1 cellular context compared by ENCODE assay signal in the genomic region with DNA sequence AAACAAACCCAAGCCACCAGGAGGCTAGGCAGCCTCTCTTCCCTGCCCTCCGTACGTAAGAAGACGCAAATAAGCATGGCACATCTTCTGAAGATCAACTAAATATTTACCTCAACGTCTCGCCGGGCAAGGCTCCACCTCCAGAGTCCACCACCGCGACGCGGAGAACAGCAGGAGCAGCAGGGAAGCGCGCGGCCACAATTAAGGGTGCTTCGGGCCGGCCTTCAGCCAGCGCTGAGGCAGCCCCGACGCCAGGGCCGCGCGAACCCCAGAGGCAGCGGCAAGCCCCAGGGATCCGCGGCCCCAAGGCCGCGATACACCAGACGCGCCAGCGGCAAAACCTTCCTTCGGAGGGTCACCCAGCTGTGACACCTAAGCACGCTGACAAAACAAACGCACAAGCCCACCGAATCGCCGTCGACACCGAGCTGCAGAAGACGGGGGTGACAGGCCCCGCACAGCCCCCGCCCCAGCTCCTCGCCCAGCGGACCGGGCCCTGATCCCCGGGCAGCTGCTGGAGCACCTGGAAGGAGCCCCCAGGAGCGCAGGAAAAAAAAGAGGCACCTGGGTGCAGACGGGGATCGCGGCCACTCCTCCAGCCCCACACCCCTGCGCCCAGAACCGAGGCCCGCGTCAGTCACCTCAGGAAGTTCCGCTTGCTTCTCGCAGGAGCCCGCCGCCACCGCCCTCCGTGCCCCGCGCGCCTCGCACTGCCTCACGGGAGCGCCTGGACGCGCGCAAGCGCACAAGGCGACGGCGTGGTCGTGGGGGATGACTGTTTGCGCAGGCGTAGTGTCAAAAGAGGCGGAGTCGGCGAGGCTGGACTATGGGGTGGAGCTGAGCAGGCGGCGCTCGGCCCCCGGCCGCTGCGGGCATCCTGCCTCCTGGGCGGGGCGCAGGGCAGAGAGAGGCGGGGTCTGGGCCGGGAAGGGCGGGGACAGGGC.
TF ChIP-seq lines count a peak whose summit lies in the region.

A gene with protein sequence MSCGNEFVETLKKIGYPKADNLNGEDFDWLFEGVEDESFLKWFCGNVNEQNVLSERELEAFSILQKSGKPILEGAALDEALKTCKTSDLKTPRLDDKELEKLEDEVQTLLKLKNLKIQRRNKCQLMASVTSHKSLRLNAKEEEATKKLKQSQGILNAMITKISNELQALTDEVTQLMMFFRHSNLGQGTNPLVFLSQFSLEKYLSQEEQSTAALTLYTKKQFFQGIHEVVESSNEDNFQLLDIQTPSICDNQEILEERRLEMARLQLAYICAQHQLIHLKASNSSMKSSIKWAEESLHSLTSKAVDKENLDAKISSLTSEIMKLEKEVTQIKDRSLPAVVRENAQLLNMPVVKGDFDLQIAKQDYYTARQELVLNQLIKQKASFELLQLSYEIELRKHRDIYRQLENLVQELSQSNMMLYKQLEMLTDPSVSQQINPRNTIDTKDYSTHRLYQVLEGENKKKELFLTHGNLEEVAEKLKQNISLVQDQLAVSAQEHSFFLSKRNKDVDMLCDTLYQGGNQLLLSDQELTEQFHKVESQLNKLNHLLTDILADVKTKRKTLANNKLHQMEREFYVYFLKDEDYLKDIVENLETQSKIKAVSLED (minus strand): TSS at position 712 of the 944 bp plus-strand sequence. CDS start 1,175 bp downstream, outside the sequence.
TSS of gene POLN (minus strand) at position 712 of the 944 bp plus-strand sequence. CDS start 12,890 bp downstream, outside the sequence.

TF ChIP-seq in HepG2, 621 proteins besides CTCF, POLR2A, EP300 and RAD21 (continued from another document and continues in another):
- TF ChIP-seq ZNF317 (CRISPR knock-in tag; IDR thresholded peaks at IDR 0.05) (peak; percentile 49), NONO (IDR thresholded peaks at IDR 0.05) (no peak), NONO (CRISPR knock-in tag; conservative IDR thresholded peaks at IDR 0.05) (peak; percentile 56; the same call in 1 of the 2 replicates), ZNF12 (CRISPR knock-in tag; IDR thresholded peaks at IDR 0.05) (no peak), FOXA1 (IDR thresholded peaks at IDR 0.05) (no peak), FOXA1 (CRISPR knock-in tag; IDR thresholded peaks at IDR 0.05) (no peak), GABPA (IDR thresholded peaks at IDR 0.05; ENCODE audit: low read depth, low read length) (no peak), GABPA (CRISPR knock-in tag; IDR thresholded peaks at IDR 0.05; ENCODE audit: low read depth) (no peak), KMT2A (CRISPR knock-in tag; IDR thresholded peaks at IDR 0.05) (peak; percentile 86), DMAP1 (CRISPR knock-in tag; IDR thresholded peaks at IDR 0.05) (peak; percentile 53; the same call in 1 of the 2 replicates), NFE2L1 (CRISPR knock-in tag; IDR thresholded peaks at IDR 0.05; ENCODE audit: borderline replicate concordance) (no peak), MATR3 (CRISPR knock-in tag; IDR thresholded peaks at IDR 0.05) (no peak), ZNF446 (CRISPR knock-in tag; IDR thresholded peaks at IDR 0.05) (no peak), KMT2B (CRISPR knock-in tag; IDR thresholded peaks at IDR 0.05) (peak; percentile 90), TP53 (CRISPR knock-in tag; conservative IDR thresholded peaks at IDR 0.05) (no peak), ZNF709 (CRISPR knock-in tag; IDR thresholded peaks at IDR 0.05) (no peak; the same call in 1 of the 2 replicates), GRHL1 (CRISPR knock-in tag; conservative IDR thresholded peaks at IDR 0.05) (no peak), SYNCRIP (IDR thresholded peaks at IDR 0.05; ENCODE audit: insufficient read depth, low read depth, low read length) (no peak), ARNT (IDR thresholded peaks at IDR 0.05) (no peak), RFX3 (CRISPR knock-in tag; IDR thresholded peaks at IDR 0.05) (no peak), ZNF3 (CRISPR knock-in tag; IDR thresholded peaks at IDR 0.05) (no peak), FIP1L1 (IDR thresholded peaks at IDR 0.05; ENCODE audit: borderline replicate concordance, insufficient read depth, low read depth, low read length) (no peak), MEF2D (CRISPR knock-in tag; IDR thresholded peaks at IDR 0.05) (no peak; the same call in 1 of the 2 replicates), ZNF770 (CRISPR knock-in tag; IDR thresholded peaks at IDR 0.05) (peak; percentile 31; the same call in 1 of the 2 replicates), ZNF841 (CRISPR knock-in tag; IDR thresholded peaks at IDR 0.05; ENCODE audit: borderline replicate concordance) (no peak), ZNF33B (CRISPR knock-in tag; IDR thresholded peaks at IDR 0.05) (no peak), TBL1XR1 (IDR thresholded peaks at IDR 0.05; ENCODE audit: borderline replicate concordance, low read length, partially characterized antibody) (no peak), SP1 (IDR thresholded peaks at IDR 0.05) (no peak), SP1 (CRISPR knock-in tag; IDR thresholded peaks at IDR 0.05) (peak; percentile 37), ZNF670 (CRISPR knock-in tag; IDR thresholded peaks at IDR 0.05; ENCODE audit: borderline replicate concordance) (no peak), ZNF225 (CRISPR knock-in tag; IDR thresholded peaks at IDR 0.05) (peak; percentile 79; the same call in 1 of the 2 replicates), DR1 (CRISPR knock-in tag; IDR thresholded peaks at IDR 0.05) (peak; percentile 78), PAX8 (CRISPR knock-in tag; IDR thresholded peaks at IDR 0.05; ENCODE audit: borderline replicate concordance) (peak; percentile 39; the same call in 1 of the 2 replicates), ZNF143 (CRISPR knock-in tag; IDR thresholded peaks at IDR 0.05) (peak; percentile 90), FOXK1 (CRISPR knock-in tag; IDR thresholded peaks at IDR 0.05; ENCODE audit: borderline replicate concordance, low read depth) (peak; percentile 67; the same call in 1 of the 2 replicates), ONECUT2 (CRISPR knock-in tag; IDR thresholded peaks at IDR 0.05) (no peak), SMARCC2 (IDR thresholded peaks at IDR 0.05) (no peak), NFIC (IDR thresholded peaks at IDR 0.05; ENCODE audit: low read length) (no peak), ZBTB43 (CRISPR knock-in tag; conservative IDR thresholded peaks at IDR 0.05) (no peak), ZNF430 (CRISPR knock-in tag; IDR thresholded peaks at IDR 0.05) (peak; percentile 56; the same call in 1 of the 2 replicates), HOXD1 (CRISPR knock-in tag; IDR thresholded peaks at IDR 0.05) (no peak), ZNF713 (CRISPR knock-in tag; IDR thresholded peaks at IDR 0.05) (no peak), KDM6A (CRISPR knock-in tag; IDR thresholded peaks at IDR 0.05; ENCODE audit: low read depth) (no peak), DNMT3B (CRISPR knock-in tag; conservative IDR thresholded peaks at IDR 0.05) (no peak; the same call in 1 of the 2 replicates), MAF1 (CRISPR knock-in tag; IDR thresholded peaks at IDR 0.05; ENCODE audit: borderline replicate concordance) (no peak), GPBP1L1 (CRISPR knock-in tag; IDR thresholded peaks at IDR 0.05) (no peak), SATB2 (CRISPR knock-in tag; IDR thresholded peaks at IDR 0.05) (no peak), RFXAP (CRISPR knock-in tag; IDR thresholded peaks at IDR 0.05; ENCODE audit: borderline replicate concordance) (peak; percentile 52; the same call in 1 of the 2 replicates)
- TF ChIP-seq, protein P1, sequence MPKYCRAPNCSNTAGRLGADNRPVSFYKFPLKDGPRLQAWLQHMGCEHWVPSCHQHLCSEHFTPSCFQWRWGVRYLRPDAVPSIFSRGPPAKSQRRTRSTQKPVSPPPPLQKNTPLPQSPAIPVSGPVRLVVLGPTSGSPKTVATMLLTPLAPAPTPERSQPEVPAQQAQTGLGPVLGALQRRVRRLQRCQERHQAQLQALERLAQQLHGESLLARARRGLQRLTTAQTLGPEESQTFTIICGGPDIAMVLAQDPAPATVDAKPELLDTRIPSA (CRISPR knock-in tag; IDR thresholded peaks at IDR 0.05; ENCODE audit: borderline replicate concordance), result no peak
- TF ChIP-seq, protein P2, sequence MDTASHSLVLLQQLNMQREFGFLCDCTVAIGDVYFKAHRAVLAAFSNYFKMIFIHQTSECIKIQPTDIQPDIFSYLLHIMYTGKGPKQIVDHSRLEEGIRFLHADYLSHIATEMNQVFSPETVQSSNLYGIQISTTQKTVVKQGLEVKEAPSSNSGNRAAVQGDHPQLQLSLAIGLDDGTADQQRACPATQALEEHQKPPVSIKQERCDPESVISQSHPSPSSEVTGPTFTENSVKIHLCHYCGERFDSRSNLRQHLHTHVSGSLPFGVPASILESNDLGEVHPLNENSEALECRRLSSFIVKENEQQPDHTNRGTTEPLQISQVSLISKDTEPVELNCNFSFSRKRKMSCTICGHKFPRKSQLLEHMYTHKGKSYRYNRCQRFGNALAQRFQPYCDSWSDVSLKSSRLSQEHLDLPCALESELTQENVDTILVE (CRISPR knock-in tag; IDR thresholded peaks at IDR 0.05), result peak; percentile 75; the same call in 1 of the 2 replicates
- TF ChIP-seq, protein P3, sequence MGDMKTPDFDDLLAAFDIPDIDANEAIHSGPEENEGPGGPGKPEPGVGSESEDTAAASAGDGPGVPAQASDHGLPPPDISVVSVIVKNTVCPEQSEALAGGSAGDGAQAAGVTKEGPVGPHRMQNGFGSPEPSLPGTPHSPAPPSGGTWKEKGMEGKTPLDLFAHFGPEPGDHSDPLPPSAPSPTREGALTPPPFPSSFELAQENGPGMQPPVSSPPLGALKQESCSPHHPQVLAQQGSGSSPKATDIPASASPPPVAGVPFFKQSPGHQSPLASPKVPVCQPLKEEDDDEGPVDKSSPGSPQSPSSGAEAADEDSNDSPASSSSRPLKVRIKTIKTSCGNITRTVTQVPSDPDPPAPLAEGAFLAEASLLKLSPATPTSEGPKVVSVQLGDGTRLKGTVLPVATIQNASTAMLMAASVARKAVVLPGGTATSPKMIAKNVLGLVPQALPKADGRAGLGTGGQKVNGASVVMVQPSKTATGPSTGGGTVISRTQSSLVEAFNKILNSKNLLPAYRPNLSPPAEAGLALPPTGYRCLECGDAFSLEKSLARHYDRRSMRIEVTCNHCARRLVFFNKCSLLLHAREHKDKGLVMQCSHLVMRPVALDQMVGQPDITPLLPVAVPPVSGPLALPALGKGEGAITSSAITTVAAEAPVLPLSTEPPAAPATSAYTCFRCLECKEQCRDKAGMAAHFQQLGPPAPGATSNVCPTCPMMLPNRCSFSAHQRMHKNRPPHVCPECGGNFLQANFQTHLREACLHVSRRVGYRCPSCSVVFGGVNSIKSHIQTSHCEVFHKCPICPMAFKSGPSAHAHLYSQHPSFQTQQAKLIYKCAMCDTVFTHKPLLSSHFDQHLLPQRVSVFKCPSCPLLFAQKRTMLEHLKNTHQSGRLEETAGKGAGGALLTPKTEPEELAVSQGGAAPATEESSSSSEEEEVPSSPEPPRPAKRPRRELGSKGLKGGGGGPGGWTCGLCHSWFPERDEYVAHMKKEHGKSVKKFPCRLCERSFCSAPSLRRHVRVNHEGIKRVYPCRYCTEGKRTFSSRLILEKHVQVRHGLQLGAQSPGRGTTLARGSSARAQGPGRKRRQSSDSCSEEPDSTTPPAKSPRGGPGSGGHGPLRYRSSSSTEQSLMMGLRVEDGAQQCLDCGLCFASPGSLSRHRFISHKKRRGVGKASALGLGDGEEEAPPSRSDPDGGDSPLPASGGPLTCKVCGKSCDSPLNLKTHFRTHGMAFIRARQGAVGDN (CRISPR knock-in tag; IDR thresholded peaks at IDR 0.05), result peak; percentile 94
